Comparison of ENCODE assay signal across 8 cellular contexts in genomic region chr13:110913911-110914292, GRCh38. TPM values are rescaled to one million over a fixed set of nuclear protein-coding genes. Genes with fewer than 3 reads are reported as not detected.
DNase-seq lines count a peak whose midpoint lies in the region; ATAC-seq and TF ChIP-seq lines count a peak whose summit lies in the region.

No MANE protein-coding gene starts in this region.

- no peak for ATAC-seq in activated CD8-positive, alpha-beta memory T cell treated with anti-CD3 and anti-CD28 coated beads, Interleukin-2, amount 10 ng/mL, durations not matched to agents 7 days and 5 days
- no peak for ATAC-seq in HG02678 (IDR thresholded peaks at IDR 0.05; ENCODE audit: unreplicated experiment)

- peak overlapping the region; percentile 91 for H3K27ac Mint-ChIP-seq in activated CD8-positive, alpha-beta memory T cell treated with anti-CD3 and anti-CD28 coated beads, Interleukin-2, amount 10 ng/mL, durations not matched to agents 7 days and 5 days
- H3K27ac Mint-ChIP-seq in T-helper 1 cell treated with Interleukin-12 subunit alpha and Interleukin-12 subunit beta and Interleukin-4 antibody, amounts not matched to agents 30 μg/mL and 1 μg/mL, for 36 hours: peak overlapping the region; percentile 89

- peak overlapping the region; percentile 96 for H3K27ac ChIP-seq in rectal smooth muscle tissue (ENCODE audit: low read depth, low read length)

- peaks cover 48% of the 10 kb centered on the region for H3K4me1 Mint-ChIP-seq in activated CD8-positive, alpha-beta memory T cell treated with anti-CD3 and anti-CD28 coated beads, Interleukin-2, amount 10 ng/mL, durations not matched to agents 7 days and 5 days
- H3K4me1 Mint-ChIP-seq in T-helper 1 cell treated with Interleukin-12 subunit alpha and Interleukin-12 subunit beta and Interleukin-4 antibody, amounts not matched to agents 30 μg/mL and 1 μg/mL, for 36 hours (ENCODE audit: low read depth): peaks cover 50% of the 10 kb centered on the region

- peaks cover 25% of the 10 kb centered on the region for H3K36me3 Mint-ChIP-seq in activated CD8-positive, alpha-beta memory T cell treated with anti-CD3 and anti-CD28 coated beads, Interleukin-2, amount 10 ng/mL, durations not matched to agents 7 days and 5 days
- H3K36me3 Mint-ChIP-seq in T-helper 1 cell treated with Interleukin-12 subunit alpha and Interleukin-12 subunit beta and Interleukin-4 antibody, amounts not matched to agents 30 μg/mL and 1 μg/mL, for 36 hours (ENCODE audit: low read depth): peaks cover 26% of the 10 kb centered on the region

- no peak for DNase-seq in activated CD8-positive, alpha-beta memory T cell treated with anti-CD3 and anti-CD28 coated beads, Interleukin-2, amount 10 ng/mL, durations not matched to agents 7 days and 5 days
- no peak for DNase-seq in activated CD8-positive, alpha-beta memory T cell treated with anti-CD3 and anti-CD28 coated beads, Interleukin-2, amount 50 U/mL, for 4 hours
- no peak for DNase-seq in foreskin fibroblast
- DNase-seq in DMS53 treated with DMSO at 0.1 percent for 48 hours (lab: John Stamatoyannopoulos, UW; ENCODE audit: unreplicated experiment): no peak
- no peak for DNase-seq in NCI-H524 treated with DMSO at 0.1 percent for 48 hours (lab: John Stamatoyannopoulos, UW)

- H3K9me3 Mint-ChIP-seq in activated CD8-positive, alpha-beta memory T cell treated with anti-CD3 and anti-CD28 coated beads, Interleukin-2, amount 10 ng/mL, durations not matched to agents 7 days and 5 days (ENCODE audit: low read depth): no peaks in the 10 kb centered on the region
- H3K9me3 Mint-ChIP-seq in T-helper 1 cell treated with Interleukin-12 subunit alpha and Interleukin-12 subunit beta and Interleukin-4 antibody, amounts not matched to agents 30 μg/mL and 1 μg/mL, for 36 hours: no peaks in the 10 kb centered on the region

- H3K36me3 ChIP-seq in rectal smooth muscle tissue (ENCODE audit: control insufficient read depth, insufficient read depth, low read length): no peaks in the 10 kb centered on the region

- H3K27me3 ChIP-seq in rectal smooth muscle tissue (ENCODE audit: control insufficient read depth, insufficient read depth, low read length): no peaks in the 10 kb centered on the region

- H3K4me3 Mint-ChIP-seq in activated CD8-positive, alpha-beta memory T cell treated with anti-CD3 and anti-CD28 coated beads, Interleukin-2, amount 10 ng/mL, durations not matched to agents 7 days and 5 days: peak overlapping the region; percentile 90
- H3K4me3 Mint-ChIP-seq in T-helper 1 cell treated with Interleukin-12 subunit alpha and Interleukin-12 subunit beta and Interleukin-4 antibody, amounts not matched to agents 30 μg/mL and 1 μg/mL, for 36 hours: peak overlapping the region; percentile 85

- H3K4me3 ChIP-seq in foreskin fibroblast (ENCODE audit: low read depth in 1 of 2, low read length in 2 of 2) (peak overlapping the region; percentile 87 to 96), rectal smooth muscle tissue (ENCODE audit: low read length) (peak overlapping the region; percentile 84)

- peak overlapping the region; percentile 82 for H3K9ac ChIP-seq in rectal smooth muscle tissue (ENCODE audit: low read length)

- no peak for TF ChIP-seq CTCF in foreskin fibroblast (IDR thresholded peaks at IDR 0.05; ENCODE audit: low read depth, low read length)

- H3K4me1 ChIP-seq in rectal smooth muscle tissue (ENCODE audit: control insufficient read depth, insufficient read depth, low read length): peaks cover 26% of the 10 kb centered on the region

- no peaks in the 10 kb centered on the region for H3K27me3 Mint-ChIP-seq in activated CD8-positive, alpha-beta memory T cell treated with anti-CD3 and anti-CD28 coated beads, Interleukin-2, amount 10 ng/mL, durations not matched to agents 7 days and 5 days
- H3K27me3 Mint-ChIP-seq in T-helper 1 cell treated with Interleukin-12 subunit alpha and Interleukin-12 subunit beta and Interleukin-4 antibody, amounts not matched to agents 30 μg/mL and 1 μg/mL, for 36 hours (ENCODE audit: low read depth): no peaks in the 10 kb centered on the region

- CTCF ChIA-PET in activated CD8-positive, alpha-beta memory T cell treated with anti-CD3 and anti-CD28 coated beads, Interleukin-2, amount 10 ng/mL, durations not matched to agents 7 days and 5 days (lab: Charles Lee): interaction anchor here (0.7 to 2.6 kb wide), 7 partner anchors 9 to 201 kb away, joined by 3 to 15 read pairs (median 6); no protein-coding TSS in a partner anchor

RNA-seq across cellular contexts. Expression of gene ANKRD10, which starts 1.0 kb away (rescaled TPM):
- 100 to 1,000 TPM; 120 to 143 TPM for total RNA-seq in activated CD8-positive, alpha-beta memory T cell treated with anti-CD3 and anti-CD28 coated beads, Interleukin-2, amount 10 ng/mL, durations not matched to agents 7 days and 5 days
